1 cellular context compared by ENCODE assay signal in genomic region chr12:63042646-63043045, GRCh38.
TF ChIP-seq lines count a peak whose summit lies in the region.

No MANE protein-coding gene starts in this region.

TF ChIP-seq in IMR-90, 13 proteins besides CTCF, POLR2A, EP300 and RAD21:
- TF ChIP-seq RCOR1 (IDR thresholded peaks at IDR 0.05; ENCODE audit: insufficient replicate concordance, low read length) = no peak
- 0 out of 2 replicates have a peak, but pooled peaks have one; percentile 8 for TF ChIP-seq FOS (IDR thresholded peaks at IDR 0.05; ENCODE audit: low read depth, low read length)
